Comparison of ENCODE assay signal across 1 cellular context in genomic region chr7:44573464-44574285, GRCh38.
A peak's percentile ranks its signal among the peaks of the same experiment; 100 is the strongest.
TF ChIP-seq lines count a peak whose summit lies in the region.

TSS of gene DDX56 (minus strand) at chr7:44573908. CDS start at chr7:44573895, 13 bp downstream.

TF ChIP-seq in HepG2, 621 proteins besides CTCF, POLR2A, EP300 and RAD21 (continued from another document and continues in another):
- TF ChIP-seq ZNF3 (CRISPR knock-in tag; IDR thresholded peaks at IDR 0.05): 0 out of 2 replicates have a peak, but pooled peaks have one; percentile 26
- TF ChIP-seq STAT5B (CRISPR knock-in tag; IDR thresholded peaks at IDR 0.05): no peak
- TF ChIP-seq ZNF484 (CRISPR knock-in tag; IDR thresholded peaks at IDR 0.05; ENCODE audit: borderline replicate concordance, low read depth): peak; percentile 25; the same call in 1 of the 2 replicates
- peak; percentile 82; the same call in 1 of the 2 replicates for TF ChIP-seq ZNF263 (CRISPR knock-in tag; IDR thresholded peaks at IDR 0.05)
- peak; percentile 45 for TF ChIP-seq MNT (IDR thresholded peaks at IDR 0.05)
- TF ChIP-seq GTF3A (CRISPR knock-in tag; conservative IDR thresholded peaks at IDR 0.05): no peak; the same call in 1 of the 2 replicates
- TF ChIP-seq ZNF34 (CRISPR knock-in tag; IDR thresholded peaks at IDR 0.05; ENCODE audit: borderline replicate concordance): no peak
- peak; percentile 97 for TF ChIP-seq LBX2 (CRISPR knock-in tag; IDR thresholded peaks at IDR 0.05; ENCODE audit: borderline replicate concordance)
- TF ChIP-seq TCF7L2 (IDR thresholded peaks at IDR 0.05; ENCODE audit: low read depth, low read length): no peak
- TF ChIP-seq ZNF136 (CRISPR knock-in tag; IDR thresholded peaks at IDR 0.05; ENCODE audit: low read depth): no peak; the same call in 1 of the 2 replicates
- peak; percentile 87; the same call in 1 of the 2 replicates for TF ChIP-seq DMTF1 (CRISPR knock-in tag; IDR thresholded peaks at IDR 0.05)
- TF ChIP-seq ZNF616 (CRISPR knock-in tag; IDR thresholded peaks at IDR 0.05; ENCODE audit: low read depth): peak; percentile 95; the same call in 1 of the 2 replicates
- TF ChIP-seq USF2 (IDR thresholded peaks at IDR 0.05; ENCODE audit: low read depth, low read length): no peak
- TF ChIP-seq USF2 (CRISPR knock-in tag; IDR thresholded peaks at IDR 0.05; ENCODE audit: borderline replicate concordance): no peak
- TF ChIP-seq SMAD3 (CRISPR knock-in tag; IDR thresholded peaks at IDR 0.05): peak; percentile 77
- TF ChIP-seq HNRNPL (IDR thresholded peaks at IDR 0.05; ENCODE audit: low read depth, low read length): no peak
- TF ChIP-seq RAD51 (IDR thresholded peaks at IDR 0.05; ENCODE audit: borderline replicate concordance): no peak
- no peak for TF ChIP-seq SNAI1 (CRISPR knock-in tag; IDR thresholded peaks at IDR 0.05; ENCODE audit: borderline replicate concordance)
- TF ChIP-seq ZNF251 (CRISPR knock-in tag; IDR thresholded peaks at IDR 0.05): 0 out of 2 replicates have a peak, but pooled peaks have one; percentile 30
- no peak; the same call in 1 of the 2 replicates for TF ChIP-seq ZNF577 (CRISPR knock-in tag; IDR thresholded peaks at IDR 0.05; ENCODE audit: borderline replicate concordance, low read depth)
- peak; percentile 70 for TF ChIP-seq ZNF570 (CRISPR knock-in tag; IDR thresholded peaks at IDR 0.05; ENCODE audit: borderline replicate concordance)
- no peak for TF ChIP-seq NFRKB (IDR thresholded peaks at IDR 0.05)
- no peak for TF ChIP-seq TBP (CRISPR knock-in tag; IDR thresholded peaks at IDR 0.05)
- peak; percentile 76 for TF ChIP-seq JUN (CRISPR knock-in tag; IDR thresholded peaks at IDR 0.05)
- no peak for TF ChIP-seq ZKSCAN5 (CRISPR knock-in tag; IDR thresholded peaks at IDR 0.05)
- no peak for TF ChIP-seq SIX1 (CRISPR knock-in tag; IDR thresholded peaks at IDR 0.05; ENCODE audit: borderline replicate concordance)
- TF ChIP-seq ISX (CRISPR knock-in tag; conservative IDR thresholded peaks at IDR 0.05): peak; percentile 94
- no peak for TF ChIP-seq ZNF720 (CRISPR knock-in tag; IDR thresholded peaks at IDR 0.05)
- peak; percentile 96 for TF ChIP-seq GATAD1 (CRISPR knock-in tag; IDR thresholded peaks at IDR 0.05)
- no peak for TF ChIP-seq NONO (IDR thresholded peaks at IDR 0.05)
- TF ChIP-seq NONO (CRISPR knock-in tag; conservative IDR thresholded peaks at IDR 0.05): 0 out of 2 replicates have a peak, but pooled peaks have one; percentile 35
- TF ChIP-seq ZNF740 (CRISPR knock-in tag; IDR thresholded peaks at IDR 0.05): 0 out of 2 replicates have a peak, but pooled peaks have one; percentile 68
- TF ChIP-seq SIN3A (IDR thresholded peaks at IDR 0.05; ENCODE audit: borderline replicate concordance, low read depth, low read length): 0 out of 2 replicates have a peak, but pooled peaks have one; percentile 21
- no peak for TF ChIP-seq ZNF75D (CRISPR knock-in tag; IDR thresholded peaks at IDR 0.05; ENCODE audit: borderline replicate concordance)
- TF ChIP-seq MAX (IDR thresholded peaks at IDR 0.05): peak; percentile 99
- peak; percentile 45; the same call in 1 of the 2 replicates for TF ChIP-seq BHLHE40 (IDR thresholded peaks at IDR 0.05; ENCODE audit: low read length)
- peak; percentile 43 for TF ChIP-seq ZBTB21 (CRISPR knock-in tag; IDR thresholded peaks at IDR 0.05)
- TF ChIP-seq CBFB (CRISPR knock-in tag; IDR thresholded peaks at IDR 0.05): peak; percentile 57; the same call in 1 of the 2 replicates
- peak; percentile 72 for TF ChIP-seq CBX1 (IDR thresholded peaks at IDR 0.05; ENCODE audit: low read depth)
- peak; percentile 60; the same call in 1 of the 2 replicates for TF ChIP-seq ZNF598 (CRISPR knock-in tag; IDR thresholded peaks at IDR 0.05; ENCODE audit: borderline replicate concordance)
- no peak for TF ChIP-seq DDIT3 (CRISPR knock-in tag; IDR thresholded peaks at IDR 0.05)
- TF ChIP-seq ARID4A (CRISPR knock-in tag; IDR thresholded peaks at IDR 0.05; ENCODE audit: borderline replicate concordance): peak; percentile 86
- TF ChIP-seq HIC2 (CRISPR knock-in tag; IDR thresholded peaks at IDR 0.05; ENCODE audit: low read depth): peak; percentile 66; the same call in 1 of the 2 replicates
- no peak; the same call in 1 of the 2 replicates for TF ChIP-seq ZNF589 (CRISPR knock-in tag; conservative IDR thresholded peaks at IDR 0.05)
- no peak for TF ChIP-seq ZNF280D (CRISPR knock-in tag; IDR thresholded peaks at IDR 0.05)
- peak; percentile 92 for TF ChIP-seq POLR2G (IDR thresholded peaks at IDR 0.05; ENCODE audit: low read depth, low read length)
- no peak for TF ChIP-seq SP1 (IDR thresholded peaks at IDR 0.05)
- TF ChIP-seq SP1 (CRISPR knock-in tag; IDR thresholded peaks at IDR 0.05): peak; percentile 31; the same call in 1 of the 2 replicates
